Comparison of ENCODE assay signal across 8 cellular contexts in the genomic region with DNA sequence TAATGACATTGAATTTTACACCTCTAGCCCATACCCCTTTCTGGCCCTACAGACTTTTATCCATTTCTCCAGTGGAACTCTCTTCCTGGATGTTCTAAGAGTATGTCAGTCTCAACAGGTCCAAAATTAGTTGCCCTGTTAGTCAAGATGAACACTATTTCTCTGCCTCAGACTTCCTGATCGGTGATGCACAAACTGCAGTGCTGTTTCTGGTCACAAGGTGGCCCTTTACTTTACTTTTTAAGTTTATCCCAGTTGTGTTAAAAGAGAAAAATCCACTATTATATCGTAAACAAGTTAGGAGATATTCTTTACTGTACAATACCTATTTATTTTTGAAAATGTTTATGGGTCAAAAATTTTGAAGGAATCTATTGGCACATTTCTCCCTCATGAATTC. TPM values are rescaled to one million over a fixed set of nuclear protein-coding genes. Genes with fewer than 3 reads are reported as not detected.
DNase-seq lines count a peak whose midpoint lies in the region; ATAC-seq, FAIRE-seq and TF ChIP-seq lines count a peak whose summit lies in the region.

No MANE protein-coding gene starts in this region.

- CTCF ChIA-PET in endothelial cell of umbilical vein (lab: Charles Lee): interaction anchor here (0.7 to 7.0 kb wide), 9 partner anchors 12 to 147 kb away, joined by 3 to 129 read pairs (median 5); partner anchors contain the start of genes BEX3 and TCEAL9

- no peak overlapping the region for H3K27ac ChIP-seq in KMS-11
- H3K27ac ChIP-seq in WERI-Rb-1: no peak overlapping the region
- H3K27ac ChIP-seq in endothelial cell of umbilical vein (ENCODE audit: insufficient read depth, low read depth, low read length): no peak overlapping the region
- H3K27ac ChIP-seq in osteoblast (ENCODE audit: low read depth, low read length): no peak overlapping the region

- no peaks in the 10 kb centered on the region for H3K79me2 ChIP-seq in KMS-11 (ENCODE audit: insufficient read depth, low read depth)
- H3K79me2 ChIP-seq in endothelial cell of umbilical vein (ENCODE audit: control insufficient read depth, insufficient read depth, low read length): no peaks in the 10 kb centered on the region
- H3K79me2 ChIP-seq in osteoblast (ENCODE audit: insufficient read depth, low read length): no peaks in the 10 kb centered on the region

- H4K20me1 ChIP-seq in KMS-11 (ENCODE audit: insufficient read depth) (no peaks in the 10 kb centered on the region), endothelial cell of umbilical vein (replicated peaks; ENCODE audit: control insufficient read depth, extremely low read depth, insufficient read depth, low read length) (no peaks in the 10 kb centered on the region), osteoblast (ENCODE audit: insufficient read depth, low read length) (no peaks in the 10 kb centered on the region)

- peak; percentile 86 for FAIRE-seq in endothelial cell of umbilical vein (lab: Jason Lieb, UNC)

- no TSS peak for BruUV-seq in endothelial cell of umbilical vein (replicated peaks; lab: Mats Ljungman, UMichigan)

- H2AFZ ChIP-seq in KMS-11 (ENCODE audit: low read depth): peak overlapping the region; percentile 77
- H2AFZ ChIP-seq in endothelial cell of umbilical vein (ENCODE audit: low read depth, low read length): no peak overlapping the region
- peak overlapping the region; percentile 54 for H2AFZ ChIP-seq in osteoblast (ENCODE audit: low read length)

- ATAC-seq in HG02973 (IDR thresholded peaks at IDR 0.05; ENCODE audit: unreplicated experiment): no peak

- intact Hi-C loops in endothelial cell of umbilical vein (cut with micrococcal nuclease): loop anchor here (1.0 to 5.0 kb wide), 4 partner anchors 33 to 131 kb away; partner anchors contain the start of gene BEX3

- H3K27me3 ChIP-seq in BE2C (no peaks in the 10 kb centered on the region), KMS-11 (ENCODE audit: insufficient read depth, low read depth) (no peaks in the 10 kb centered on the region), WERI-Rb-1 (ENCODE audit: insufficient read depth, low read depth, severe bottlenecking) (peaks cover 2% of the 10 kb centered on the region), endothelial cell of umbilical vein (ENCODE audit: control insufficient read depth in 2 of 2, insufficient read depth in 2 of 2, low read length in 2 of 2) (no peaks in the 10 kb centered on the region), osteoblast (ENCODE audit: insufficient read depth, low read length) (peaks cover 28% of the 10 kb centered on the region)

- H3K9ac ChIP-seq in KMS-11 (no peak overlapping the region), endothelial cell of umbilical vein (replicated peaks; ENCODE audit: extremely low read depth, insufficient read depth, low read length) (no peak overlapping the region)

- H3K36me3 ChIP-seq in BE2C (no peaks in the 10 kb centered on the region), KMS-11 (ENCODE audit: insufficient read depth) (no peaks in the 10 kb centered on the region), WERI-Rb-1 (no peaks in the 10 kb centered on the region), endothelial cell of umbilical vein (ENCODE audit: control insufficient read depth in 2 of 2, extremely low read depth in 1 of 2, insufficient read depth in 2 of 2, low read length in 2 of 2) (no peaks in the 10 kb centered on the region), osteoblast (ENCODE audit: insufficient read depth, low read length) (no peaks in the 10 kb centered on the region)

- H3K4me1 ChIP-seq in BE2C (no peaks in the 10 kb centered on the region), KMS-11 (ENCODE audit: low read depth, poor library complexity, severe bottlenecking) (peaks cover 7% of the 10 kb centered on the region), endothelial cell of umbilical vein (ENCODE audit: control insufficient read depth, extremely low read depth, insufficient read depth, low read length) (peaks cover 9% of the 10 kb centered on the region), osteoblast (ENCODE audit: insufficient read depth, low read length) (no peaks in the 10 kb centered on the region)

- TF ChIP-seq POLR2A in endothelial cell of umbilical vein (IDR thresholded peaks at IDR 0.05; ENCODE audit: low read depth, low read length): no peak

- H3K4me3 ChIP-seq in BE2C (ENCODE audit: low read depth, low read length) (no peak overlapping the region), GM12875 (ENCODE audit: low read depth, low read length) (no peak overlapping the region), KMS-11 (IDR thresholded peaks at IDR 0.05; ENCODE audit: insufficient read depth, low read depth, low read length) (no peak overlapping the region), WERI-Rb-1 (ENCODE audit: low read depth, low read length) (no peak overlapping the region), endothelial cell of umbilical vein (replicated peaks in 1 of 3; ENCODE audit: insufficient read depth in 1 of 3, low read depth in 1 of 3, low read length in 3 of 3) (no peak overlapping the region), osteoblast (ENCODE audit: insufficient read depth, low read length) (no peak overlapping the region)

- DNase-seq in BE2C (peak; percentile 24), WERI-Rb-1 (no peak), endothelial cell of umbilical vein (ENCODE audit: low read depth, low spot score) (peak; percentile 64), osteoblast (ENCODE audit: insufficient read length, low spot score, missing footprints) (peak; percentile 82), T1000 (lab: John Stamatoyannopoulos, UW) (no peak)

- TF ChIP-seq CTCF in BE2C (IDR thresholded peaks at IDR 0.05; ENCODE audit: low read depth, low read length): peak; percentile 68
- peak; percentile 50; the same call in 1 of the 2 replicates for TF ChIP-seq CTCF in GM12875 (IDR thresholded peaks at IDR 0.05; ENCODE audit: borderline replicate concordance, insufficient read depth, low read depth, low read length)
- peak; percentile 76 for TF ChIP-seq CTCF in KMS-11 (conservative IDR thresholded peaks at IDR 0.05; ENCODE audit: low read depth, low read length)
- TF ChIP-seq CTCF in WERI-Rb-1 (IDR thresholded peaks at IDR 0.05; ENCODE audit: low read depth, low read length): peak; percentile 41
- peak; percentile 41 to 50 for TF ChIP-seq CTCF in endothelial cell of umbilical vein (IDR thresholded peaks at IDR 0.05; ENCODE audit: extremely low read depth in 1 of 2, insufficient read depth in 1 of 2, low read depth in 1 of 2, low read length in 2 of 2)
- peak; percentile 68 for TF ChIP-seq CTCF in osteoblast (IDR thresholded peaks at IDR 0.05; ENCODE audit: extremely low read depth, low read depth, low read length)

- H3K9me3 ChIP-seq in BE2C: no peaks in the 10 kb centered on the region
- no peaks in the 10 kb centered on the region for H3K9me3 ChIP-seq in WERI-Rb-1 (ENCODE audit: severe bottlenecking)
- H3K9me3 ChIP-seq in endothelial cell of umbilical vein (replicated peaks; ENCODE audit: control insufficient read depth, insufficient read depth, low read length): no peaks in the 10 kb centered on the region
- H3K9me3 ChIP-seq in osteoblast (ENCODE audit: low read depth, low read length): no peaks in the 10 kb centered on the region

- POLR2A ChIA-PET in endothelial cell of umbilical vein (lab: Charles Lee): no interaction called here

- dilution Hi-C loops in endothelial cell of umbilical vein (cut with MboI; ENCODE audit: extremely low pct_ligation_motif_present, low sequenced_read_pairs): no loop called here

- no peaks in the 10 kb centered on the region for H3K9me1 ChIP-seq in endothelial cell of umbilical vein (replicated peaks; ENCODE audit: control insufficient read depth, extremely low read depth, insufficient read depth, low read length)

- H3K4me2 ChIP-seq in KMS-11 (no peak overlapping the region), endothelial cell of umbilical vein (ENCODE audit: insufficient read depth, low read length) (no peak overlapping the region), osteoblast (ENCODE audit: insufficient read depth, low read length) (peak overlapping the region; percentile 9)

RNA-seq across cellular contexts. Expression of gene TCEAL7, which starts 13.1 kb away (rescaled TPM):
- 14.0 TPM for polyA plus RNA-seq in BE2C (2012; ENCODE audit: insufficient read depth, insufficient read length, low read depth)
- 8.2 and 10.5 TPM in 2 replicates for total RNA-seq in endothelial cell of umbilical vein
- polyA plus RNA-seq in endothelial cell of umbilical vein: 4.2 and 4.6 TPM in 2 replicates
- polyA plus RNA-seq in endothelial cell of umbilical vein (2011; cell fraction: cytosol; rRNA removed): 5.6 and 6.2 TPM in 2 replicates
- 2.6 TPM in 2 replicates for polyA plus RNA-seq in endothelial cell of umbilical vein (2011; cell fraction: nucleus; rRNA removed)
- 4.4 and 8.0 TPM in 2 replicates for polyA plus RNA-seq in endothelial cell of umbilical vein (2012)
- 1.3 and 3.2 TPM in 2 replicates for polyA minus RNA-seq in endothelial cell of umbilical vein
- not detected for polyA minus RNA-seq in endothelial cell of umbilical vein (2011; cell fraction: cytosol; rRNA and poly(A)+ RNA removed)
- 0.63 TPM in 1 of 2 replicates, not detected in the other for polyA minus RNA-seq in endothelial cell of umbilical vein (2011; cell fraction: nucleus; rRNA and poly(A)+ RNA removed)
- total RNA-seq in osteoblast: 6.5 and 10.0 TPM in 2 replicates

RNA-seq across cellular contexts. Expression of gene TCEAL9, which starts 13.2 kb away (rescaled TPM):
- 43.2 TPM for polyA plus RNA-seq in BE2C (2012; ENCODE audit: insufficient read depth, insufficient read length, low read depth)
- total RNA-seq in endothelial cell of umbilical vein (98.3 and 99.2 TPM in 2 replicates), osteoblast (96.4 and 110 TPM in 2 replicates)
- 37.2 and 61.7 TPM in 2 replicates for polyA plus RNA-seq in endothelial cell of umbilical vein
- polyA plus RNA-seq in endothelial cell of umbilical vein (2011; cell fraction: cytosol; rRNA removed): 77.2 and 78.1 TPM in 2 replicates
- polyA plus RNA-seq in endothelial cell of umbilical vein (2011; cell fraction: nucleus; rRNA removed): 40.4 and 68.7 TPM in 2 replicates
- 168 and 221 TPM in 2 replicates for polyA plus RNA-seq in endothelial cell of umbilical vein (2012)
- 8.1 and 10.6 TPM in 2 replicates for polyA minus RNA-seq in endothelial cell of umbilical vein
- polyA minus RNA-seq in endothelial cell of umbilical vein (2011; cell fraction: cytosol; rRNA and poly(A)+ RNA removed): 1.7 TPM
- polyA minus RNA-seq in endothelial cell of umbilical vein (2011; cell fraction: nucleus; rRNA and poly(A)+ RNA removed): 16.7 and 18.2 TPM in 2 replicates

RNA-seq across cellular contexts. Expression of gene BEX2, which starts 32.3 kb away (rescaled TPM):
- 33.0 TPM for polyA plus RNA-seq in BE2C (2012; ENCODE audit: insufficient read depth, insufficient read length, low read depth)
- total RNA-seq in endothelial cell of umbilical vein (0.88 and 1.4 TPM in 2 replicates), osteoblast (2.4 and 4.3 TPM in 2 replicates)
- 0.92 and 1.4 TPM in 2 replicates for polyA plus RNA-seq in endothelial cell of umbilical vein
- 1.9 and 2.1 TPM in 2 replicates for polyA plus RNA-seq in endothelial cell of umbilical vein (2011; cell fraction: cytosol; rRNA removed)
- polyA plus RNA-seq in endothelial cell of umbilical vein (2011; cell fraction: nucleus; rRNA removed): 1.1 and 1.5 TPM in 2 replicates
- polyA plus RNA-seq in endothelial cell of umbilical vein (2012): 0.80 and 0.88 TPM in 2 replicates
- polyA minus RNA-seq in endothelial cell of umbilical vein: 1.3 and 3.2 TPM in 2 replicates
- not detected for polyA minus RNA-seq in endothelial cell of umbilical vein (2011; cell fraction: cytosol; rRNA and poly(A)+ RNA removed)
- 0.77 and 0.87 TPM in 2 replicates for polyA minus RNA-seq in endothelial cell of umbilical vein (2011; cell fraction: nucleus; rRNA and poly(A)+ RNA removed)

RNA-seq across cellular contexts. Expression of gene BEX3, which starts 33.2 kb away (rescaled TPM):
- polyA plus RNA-seq in BE2C (2012; ENCODE audit: insufficient read depth, insufficient read length, low read depth): 546 TPM
- total RNA-seq in endothelial cell of umbilical vein: 227 and 233 TPM in 2 replicates
- 235 and 332 TPM in 2 replicates for polyA plus RNA-seq in endothelial cell of umbilical vein
- 334 and 366 TPM in 2 replicates for polyA plus RNA-seq in endothelial cell of umbilical vein (2011; cell fraction: cytosol; rRNA removed)
- polyA plus RNA-seq in endothelial cell of umbilical vein (2011; cell fraction: nucleus; rRNA removed): 160 and 210 TPM in 2 replicates
- polyA plus RNA-seq in endothelial cell of umbilical vein (2012): 392 and 441 TPM in 2 replicates
- polyA minus RNA-seq in endothelial cell of umbilical vein: 115 and 146 TPM in 2 replicates
- 10.8 TPM for polyA minus RNA-seq in endothelial cell of umbilical vein (2011; cell fraction: cytosol; rRNA and poly(A)+ RNA removed)
- 24.7 and 35.3 TPM in 2 replicates for polyA minus RNA-seq in endothelial cell of umbilical vein (2011; cell fraction: nucleus; rRNA and poly(A)+ RNA removed)
- 144 and 150 TPM in 2 replicates for total RNA-seq in osteoblast

Comparison
In these comparisons a context has a peak if more than half of its experiments do, and no peak if none do; other contexts are left out.
1. DNase-seq: peak in BE2C (single experiment), endothelial cell of umbilical vein (single experiment) and osteoblast (single experiment); none in WERI-Rb-1 (single experiment) and T1000 (single experiment).
2. Peak in every context shown above with its lines, with median percentiles within 50 percentile points of each other: CTCF ChIP-seq.